Comparison of ENCODE assay signal across 36 cellular contexts in the genomic region with DNA sequence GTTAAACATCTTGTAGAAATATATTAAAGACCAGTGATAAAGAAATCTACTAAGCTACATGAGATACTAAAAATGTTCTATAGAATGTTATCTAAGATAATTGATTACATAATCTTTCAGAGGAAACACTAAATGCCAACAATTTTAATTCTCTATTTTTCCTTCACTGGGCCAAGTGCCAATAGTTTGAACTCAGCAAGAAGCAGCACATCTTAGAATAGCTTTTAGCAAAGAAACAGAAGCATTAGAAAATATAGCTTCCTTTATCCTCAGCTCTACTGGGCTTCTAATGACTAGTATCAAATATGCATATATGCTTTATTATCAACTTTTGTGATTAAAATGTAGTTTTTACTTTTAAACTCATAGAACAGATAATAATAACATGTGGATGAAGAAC.
"Had no signal": no experiment of that assay in that cellular context is flagged by ENCODE, and none has a peak within 500 bp of the region (broad histone marks: within the 10 kb centered on the region; RNA-seq: fewer than 3 reads in every experiment).

No MANE protein-coding gene starts in this region.

- H3K4me3 Mint-ChIP-seq: activated B cell treated with CpG ODN at 0.5 μM for 24 hours; activated CD4-positive, alpha-beta memory T cell treated with anti-CD3 and anti-CD28 coated beads for 36 hours; activated CD4-positive, alpha-beta T cell treated with anti-CD3 and anti-CD28 coated beads, Interleukin-2, amount 10 ng/mL, durations not matched to agents 24 days and 14 days; activated CD8-positive, alpha-beta T cell treated with anti-CD3 and anti-CD28 coated beads for 36 hours; activated naive CD4-positive, alpha-beta T cell treated with anti-CD3 and anti-CD28 coated beads, Interleukin-2, amount 10 ng/mL, durations not matched to agents 7 days and 5 days; activated naive CD4-positive, alpha-beta T cell treated with anti-CD3 and anti-CD28 coated beads, Interleukin-2, amount 50 U/mL, for 24 hours; activated naive CD8-positive, alpha-beta T cell; activated naive CD8-positive, alpha-beta T cell treated with anti-CD3 and anti-CD28 coated beads, Interleukin-2, amount 10 ng/mL, durations not matched to agents 7 days and 5 days; activated naive CD8-positive, alpha-beta T cell treated with anti-CD3 and anti-CD28 coated beads, Interleukin-2, amount 50 U/mL, for 24 hours; activated T-cell treated with anti-CD3 and anti-CD28 coated beads, Interleukin-2, amount 50 U/mL, for 4 hours; activated T-cell treated with anti-CD3 and anti-CD28 coated beads, Interleukin-2, amount 50 U/mL, for 72 hours; activated T-helper 1 cell treated with anti-CD3 and anti-CD28 coated beads, Interleukin-12 subunit alpha, Interleukin-12 subunit beta, Interleukin-2, Interleukin-4 antibody, amounts not matched to agents 30 ng/mL and 10 ng/mL and 1 ng/mL, durations not matched to agents 14 hours and 24 hours and 36 hours; activated T-helper 17 cell treated with anti-CD3 and anti-CD28 coated beads, Interleukin-2, amount 50 U/mL, for 72 hours; brain; central memory CD8-positive, alpha-beta T cell; T-cell; T-helper 17 cell; T-helper 2 cell treated with Interferon-gamma antibody and Interleukin-4, amounts not matched to agents 5 μg/mL and 100 μg/mL, for 36 hours had no signal

- H3K27me3 ChIP-seq: ascending aorta, cardiac muscle cell had no signal

- H3K27ac ChIP-seq: ascending aorta, cardiac muscle cell, VCaP had no signal

- H3K4me1 ChIP-seq: ascending aorta had no signal

- H3K4me1 Mint-ChIP-seq: activated B cell treated with CpG ODN at 0.5 μM for 24 hours; activated CD4-positive, alpha-beta T cell treated with anti-CD3 and anti-CD28 coated beads, Interleukin-2, amount 10 ng/mL, durations not matched to agents 24 days and 14 days; activated naive CD4-positive, alpha-beta T cell treated with anti-CD3 and anti-CD28 coated beads, Interleukin-2, amount 10 ng/mL, durations not matched to agents 7 days and 5 days; activated naive CD4-positive, alpha-beta T cell treated with anti-CD3 and anti-CD28 coated beads, Interleukin-2, amount 50 U/mL, for 24 hours; activated naive CD8-positive, alpha-beta T cell treated with anti-CD3 and anti-CD28 coated beads, Interleukin-2, amount 10 ng/mL, durations not matched to agents 7 days and 5 days; activated naive CD8-positive, alpha-beta T cell treated with anti-CD3 and anti-CD28 coated beads, Interleukin-2, amount 50 U/mL, for 24 hours; activated T-helper 17 cell treated with anti-CD3 and anti-CD28 coated beads, Interleukin-2, amount 50 U/mL, for 72 hours; brain; central memory CD8-positive, alpha-beta T cell; T-cell; T-helper 17 cell had no signal

- H3K27me3 Mint-ChIP-seq: activated B cell treated with CpG ODN at 0.5 μM for 24 hours; activated CD4-positive, alpha-beta memory T cell treated with anti-CD3 and anti-CD28 coated beads for 36 hours; activated CD4-positive, alpha-beta T cell treated with anti-CD3 and anti-CD28 coated beads, Interleukin-2, amount 10 ng/mL, durations not matched to agents 24 days and 14 days; activated CD8-positive, alpha-beta T cell treated with anti-CD3 and anti-CD28 coated beads for 36 hours; activated naive CD4-positive, alpha-beta T cell treated with anti-CD3 and anti-CD28 coated beads, Interleukin-2, amount 10 ng/mL, durations not matched to agents 7 days and 5 days; activated naive CD4-positive, alpha-beta T cell treated with anti-CD3 and anti-CD28 coated beads, Interleukin-2, amount 50 U/mL, for 24 hours; activated naive CD8-positive, alpha-beta T cell; activated naive CD8-positive, alpha-beta T cell treated with anti-CD3 and anti-CD28 coated beads, Interleukin-2, amount 10 ng/mL, durations not matched to agents 7 days and 5 days; activated naive CD8-positive, alpha-beta T cell treated with anti-CD3 and anti-CD28 coated beads, Interleukin-2, amount 50 U/mL, for 24 hours; activated T-helper 17 cell treated with anti-CD3 and anti-CD28 coated beads, Interleukin-2, amount 50 U/mL, for 72 hours; brain; central memory CD8-positive, alpha-beta T cell; T-cell; T-helper 17 cell had no signal

- H3K36me3 Mint-ChIP-seq: activated CD4-positive, alpha-beta memory T cell treated with anti-CD3 and anti-CD28 coated beads for 36 hours; activated naive CD4-positive, alpha-beta T cell treated with anti-CD3 and anti-CD28 coated beads, Interleukin-2, amount 10 ng/mL, durations not matched to agents 7 days and 5 days; activated naive CD4-positive, alpha-beta T cell treated with anti-CD3 and anti-CD28 coated beads, Interleukin-2, amount 50 U/mL, for 24 hours; activated naive CD8-positive, alpha-beta T cell; activated naive CD8-positive, alpha-beta T cell treated with anti-CD3 and anti-CD28 coated beads, Interleukin-2, amount 10 ng/mL, durations not matched to agents 7 days and 5 days; brain; T-cell had no signal

- H3K27ac Mint-ChIP-seq: activated B cell treated with CpG ODN at 0.5 μM for 24 hours; activated CD4-positive, alpha-beta memory T cell treated with anti-CD3 and anti-CD28 coated beads for 36 hours; activated CD4-positive, alpha-beta T cell treated with anti-CD3 and anti-CD28 coated beads, Interleukin-2, amount 10 ng/mL, durations not matched to agents 24 days and 14 days; activated CD8-positive, alpha-beta T cell treated with anti-CD3 and anti-CD28 coated beads for 36 hours; activated naive CD4-positive, alpha-beta T cell treated with anti-CD3 and anti-CD28 coated beads, Interleukin-2, amount 10 ng/mL, durations not matched to agents 7 days and 5 days; activated naive CD4-positive, alpha-beta T cell treated with anti-CD3 and anti-CD28 coated beads, Interleukin-2, amount 50 U/mL, for 24 hours; activated naive CD8-positive, alpha-beta T cell; activated naive CD8-positive, alpha-beta T cell treated with anti-CD3 and anti-CD28 coated beads, Interleukin-2, amount 10 ng/mL, durations not matched to agents 7 days and 5 days; activated naive CD8-positive, alpha-beta T cell treated with anti-CD3 and anti-CD28 coated beads, Interleukin-2, amount 50 U/mL, for 24 hours; activated T-cell treated with anti-CD3 and anti-CD28 coated beads, Interleukin-2, amount 50 U/mL, for 72 hours; activated T-helper 1 cell treated with anti-CD3 and anti-CD28 coated beads, Interleukin-12 subunit alpha, Interleukin-12 subunit beta, Interleukin-2, Interleukin-4 antibody, amounts not matched to agents 30 ng/mL and 10 ng/mL and 1 ng/mL, durations not matched to agents 14 hours and 24 hours and 36 hours; activated T-helper 17 cell treated with anti-CD3 and anti-CD28 coated beads, Interleukin-2, amount 50 U/mL, for 72 hours; brain; T-cell; T-helper 17 cell; T-helper 2 cell treated with Interferon-gamma antibody and Interleukin-4, amounts not matched to agents 5 μg/mL and 100 μg/mL, for 36 hours had no signal

- H3K9me3 ChIP-seq: ascending aorta had no signal

- DNase-seq: activated B cell treated with CpG ODN at 0.5 μM for 24 hours; activated CD4-positive, alpha-beta memory T cell treated with anti-CD3 and anti-CD28 coated beads for 36 hours; activated CD4-positive, alpha-beta T cell treated with anti-CD3 and anti-CD28 coated beads for 4 hours; activated CD4-positive, alpha-beta T cell treated with anti-CD3 and anti-CD28 coated beads, Interleukin-2, amount 10 ng/mL, durations not matched to agents 24 days and 14 days; activated CD4-positive, alpha-beta T cell treated with anti-CD3 and anti-CD28 coated beads, Interleukin-2, amount 50 U/mL, for 1 hour; activated CD4-positive, alpha-beta T cell treated with anti-CD3 and anti-CD28 coated beads, Interleukin-2, amount 50 U/mL, for 4 hours; activated CD4-positive, CD25-positive, alpha-beta regulatory T cell treated with anti-CD3 and anti-CD28 coated beads, Interleukin-2, amount 50 U/mL, for 72 hours; activated CD8-positive, alpha-beta memory T cell treated with anti-CD3 and anti-CD28 coated beads, Interleukin-2, amount 50 U/mL, for 4 hours; activated CD8-positive, alpha-beta T cell treated with anti-CD3 and anti-CD28 coated beads for 36 hours; activated effector memory CD4-positive, alpha-beta T cell treated with Interleukin-2 at 50 U/mL for 16 hours; activated gamma-delta T cell; activated naive CD4-positive, alpha-beta T cell treated with anti-CD3 and anti-CD28 coated beads, Interleukin-2, amount 10 ng/mL, durations not matched to agents 7 days and 5 days; activated naive CD4-positive, alpha-beta T cell treated with Interleukin-2 at 50 U/mL for 16 hours; activated naive CD8-positive, alpha-beta T cell treated with anti-CD3 and anti-CD28 coated beads, Interleukin-2, amount 10 ng/mL, durations not matched to agents 7 days and 5 days; activated naive CD8-positive, alpha-beta T cell treated with anti-CD3 and anti-CD28 coated beads, Interleukin-2, amount 50 U/mL, for 24 hours; activated T-cell treated with anti-CD3 and anti-CD28 coated beads for 4 hours; activated T-cell treated with anti-CD3 and anti-CD28 coated beads, Interleukin-2, amount 50 U/mL, for 1 hour; activated T-cell treated with anti-CD3 and anti-CD28 coated beads, Interleukin-2, amount 50 U/mL, for 4 hours; activated T-cell treated with anti-CD3 and anti-CD28 coated beads, Interleukin-2, amount 50 U/mL, for 72 hours; amygdala; anterior cingulate cortex; caudate nucleus; cerebellar nuclear complex; T-cell; T-helper 17 cell; T-helper 9 cell had no signal

- H3K36me3 ChIP-seq: ascending aorta, cardiac muscle cell had no signal

- H3K9me3 Mint-ChIP-seq: activated CD4-positive, alpha-beta T cell treated with anti-CD3 and anti-CD28 coated beads, Interleukin-2, amount 10 ng/mL, durations not matched to agents 24 days and 14 days; activated CD8-positive, alpha-beta T cell treated with anti-CD3 and anti-CD28 coated beads for 36 hours; activated naive CD4-positive, alpha-beta T cell treated with anti-CD3 and anti-CD28 coated beads, Interleukin-2, amount 10 ng/mL, durations not matched to agents 7 days and 5 days; activated naive CD4-positive, alpha-beta T cell treated with anti-CD3 and anti-CD28 coated beads, Interleukin-2, amount 50 U/mL, for 24 hours; activated naive CD8-positive, alpha-beta T cell treated with anti-CD3 and anti-CD28 coated beads, Interleukin-2, amount 10 ng/mL, durations not matched to agents 7 days and 5 days; activated naive CD8-positive, alpha-beta T cell treated with anti-CD3 and anti-CD28 coated beads, Interleukin-2, amount 50 U/mL, for 24 hours; activated T-helper 1 cell treated with anti-CD3 and anti-CD28 coated beads, Interleukin-12 subunit alpha, Interleukin-12 subunit beta, Interleukin-2, Interleukin-4 antibody, amounts not matched to agents 30 ng/mL and 10 ng/mL and 1 ng/mL, durations not matched to agents 14 hours and 24 hours and 36 hours; T-helper 2 cell treated with Interferon-gamma antibody and Interleukin-4, amounts not matched to agents 5 μg/mL and 100 μg/mL, for 36 hours had no signal

- H3K4me3 ChIP-seq: ascending aorta, cardiac muscle cell had no signal
